In the genomic region with DNA sequence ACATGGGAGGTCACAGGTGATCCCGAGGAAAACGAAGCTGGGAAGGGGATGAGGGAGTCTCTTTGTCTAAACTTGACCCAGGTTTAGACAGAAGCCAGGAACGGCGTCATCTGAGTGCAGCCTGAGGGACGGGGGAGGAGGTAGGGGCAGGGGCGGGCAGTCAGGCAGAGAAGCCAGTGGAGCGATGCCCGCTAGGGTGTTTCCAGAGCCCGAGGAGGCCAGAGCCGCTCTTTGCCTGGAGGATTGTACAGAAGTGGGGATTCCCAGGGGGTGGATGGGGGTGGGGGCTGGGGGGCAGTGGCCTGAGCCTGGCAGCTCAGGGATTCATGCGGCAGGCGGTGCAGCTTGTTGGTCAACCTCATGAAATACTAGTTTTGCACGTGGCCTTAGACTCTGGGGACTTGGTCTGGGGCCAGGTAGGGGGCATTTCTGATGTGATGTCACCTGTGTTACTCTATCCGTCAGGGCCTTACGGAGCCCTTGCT, we compare ENCODE assay signal across 9 cellular contexts. TPM values are rescaled to one million over a fixed set of nuclear protein-coding genes. Genes with fewer than 3 reads are reported as not detected.
DNase-seq lines count a peak whose midpoint lies in the region; ATAC-seq, FAIRE-seq and TF ChIP-seq lines count a peak whose summit lies in the region.
"Had no signal": no experiment of that assay in that cellular context is flagged by ENCODE, and none has a peak within 500 bp of the region (broad histone marks: within the 10 kb centered on the region; RNA-seq: fewer than 3 reads in every experiment).

No MANE protein-coding gene starts in this region.

- H3K27ac ChIP-seq in K562 (ENCODE audit: extremely low read depth, low read depth, low read length) (peak overlapping the region; percentile 53; the same call in 2 of the 3 replicates), gastrocnemius medialis (peak overlapping the region; percentile 87 to 98 (median 95)), hepatocyte (no peak overlapping the region)
- H3K27ac ChIP-seq: SK-N-MC had no signal

- no peak for FAIRE-seq in K562 (lab: Jason Lieb, UNC)

- no peaks in the 10 kb centered on the region for H3K9me3 ChIP-seq in K562 (replicated peaks; ENCODE audit: control insufficient read depth, insufficient read depth, low read depth, low read length)
- no peaks in the 10 kb centered on the region for H3K9me3 ChIP-seq in gastrocnemius medialis
- H3K9me3 ChIP-seq in hepatocyte (ENCODE audit: low read depth) = no peaks in the 10 kb centered on the region

- H4K20me1 ChIP-seq in K562 (replicated peaks; ENCODE audit: control insufficient read depth, insufficient read depth, low read length) (no peaks in the 10 kb centered on the region), hepatocyte (ENCODE audit: insufficient read depth, poor library complexity, severe bottlenecking) (no peaks in the 10 kb centered on the region)

- no peak for DNase-seq in K562 (ENCODE audit: extremely low read depth in 1 of 4, low spot score in 3 of 4)
- peak in 1 of 2 donors; percentile 31 for DNase-seq in gastrocnemius medialis
- no peak for DNase-seq in NCI-H345 (lab: John Stamatoyannopoulos, UW)
- DNase-seq in hepatocyte (ENCODE audit: low spot score) = no peak
- no peak for DNase-seq in DMS79 treated with DMSO at 0.1 percent for 48 hours (lab: John Stamatoyannopoulos, UW)

- in situ Hi-C loops in K562 (cut with MboI) = no loop called here
- in situ Hi-C loops in gastrocnemius medialis (cut with MboI; ENCODE audit: low sequenced_read_pairs in 4 of 4) = no loop called here

- H3K4me3 ChIP-seq in K562 = no peak overlapping the region
- peak overlapping the region; percentile 33 to 56 (median 49) for H3K4me3 ChIP-seq in gastrocnemius medialis
- H3K4me3 ChIP-seq in hepatocyte = no peak overlapping the region
- H3K4me3 ChIP-seq: SK-N-MC had no signal

- TF ChIP-seq POLR2A in K562 (conservative IDR thresholded peaks at IDR 0.05) (no peak), gastrocnemius medialis (IDR thresholded peaks at IDR 0.05) (no peak)

- CTCF ChIA-PET in K562 (lab: Yijun Ruan, JAX; ENCODE audit: low intra/inter-chr PET ratio) = no interaction called here

- no TSS peak for BruUV-seq in K562 (replicated peaks; lab: Mats Ljungman, UMichigan)

- peak overlapping the region in 1 of 2 experiments; percentile 91; a peak in 1 of 4 replicates for H3K9ac ChIP-seq in K562 (ENCODE audit: insufficient read depth in 1 of 2, low read depth in 2 of 2, low read length in 2 of 2)

- 90% methylated on average over 14 of the region's 15 CpGs for WGBS in K562 (ENCODE audit: insufficient coverage, low coverage, missing lambda C conversion rate)
- 90% methylated on average over 9 of the region's 15 CpGs for WGBS in hepatocyte (ENCODE audit: low lambda C conversion rate, missing lambda C conversion rate)

- peak; percentile 39 for ATAC-seq in GM19023 (IDR thresholded peaks at IDR 0.05; ENCODE audit: unreplicated experiment)
- peak; percentile 23 for ATAC-seq in HG02885 (IDR thresholded peaks at IDR 0.05; ENCODE audit: poor library complexity, unreplicated experiment)
- ATAC-seq in K562 = no peak
- ATAC-seq in gastrocnemius medialis = peak in 1 of 2 donors; percentile 17
- ATAC-seq in GM21737 (IDR thresholded peaks at IDR 0.05; ENCODE audit: unreplicated experiment) = no peak

- no peak for TF ChIP-seq EP300 in K562 (IDR thresholded peaks at IDR 0.05; ENCODE audit: low read length)

- TF ChIP-seq CTCF in K562 (IDR thresholded peaks at IDR 0.05 in 2 of 3, conservative IDR thresholded peaks at IDR 0.05 in 1 of 3; ENCODE audit: insufficient read depth in 2 of 3, low read depth in 1 of 3, low read length in 3 of 3) = no peak
- TF ChIP-seq CTCF in gastrocnemius medialis (IDR thresholded peaks at IDR 0.05 in 4 of 5, conservative IDR thresholded peaks at IDR 0.05 in 1 of 5) = no peak
- TF ChIP-seq CTCF in hepatocyte (IDR thresholded peaks at IDR 0.05; ENCODE audit: poor library complexity) = no peak

- POLR2A ChIA-PET in K562 (lab: Yijun Ruan, JAX) = interaction anchor here (0.6 to 1.7 kb wide), 2 partner anchors 58 to 161 kb away, joined by 3 to 5 read pairs; a partner anchor contains a TSS

- intact Hi-C loops in K562 (cut with micrococcal nuclease) (no loop called here), gastrocnemius medialis (cut with DNase I; ENCODE audit: low total_unique reads) (loop anchor here (1.0 to 5.0 kb wide), 3 partner anchors 27 to 359 kb away; no protein-coding TSS in a partner anchor)

- H3K79me2 ChIP-seq in K562 (ENCODE audit: control insufficient read depth, insufficient read depth, low read length) = no peaks in the 10 kb centered on the region
- no peaks in the 10 kb centered on the region for H3K79me2 ChIP-seq in hepatocyte

- no peak for TF ChIP-seq RAD21 in K562 (CRISPR knock-in tag; conservative IDR thresholded peaks at IDR 0.05 in 1 of 2, IDR thresholded peaks at IDR 0.05 in 1 of 2)

- no peaks in the 10 kb centered on the region for H3K9me2 ChIP-seq in hepatocyte (replicated peaks; ENCODE audit: insufficient read depth)

- H3K4me1 ChIP-seq in K562 (replicated peaks in 1 of 2; ENCODE audit: control insufficient read depth in 2 of 2, insufficient read depth in 2 of 2, low read length in 2 of 2) (peaks cover 12 to 20% of the 10 kb centered on the region in 2 experiments; a peak in 4 of 5 replicates), gastrocnemius medialis (peaks cover 33 to 44% of the 10 kb centered on the region in 2 donors), hepatocyte (ENCODE audit: insufficient read depth) (no peaks in the 10 kb centered on the region)

- no peaks in the 10 kb centered on the region for H3K27me3 ChIP-seq in K562 (ENCODE audit: control insufficient read depth in 2 of 2, insufficient read depth in 2 of 2, low read length in 2 of 2)
- no peaks in the 10 kb centered on the region for H3K27me3 ChIP-seq in gastrocnemius medialis
- H3K27me3 ChIP-seq in hepatocyte = no peaks in the 10 kb centered on the region

- no peaks in the 10 kb centered on the region for H3K9me1 ChIP-seq in K562 (ENCODE audit: control insufficient read depth, insufficient read depth, low read length)

- H3K4me2 ChIP-seq in K562 (ENCODE audit: insufficient read depth, low read length) (peak overlapping the region; percentile 58; the same call in 1 of the 2 replicates), hepatocyte (no peak overlapping the region)

- H3K36me3 ChIP-seq in K562 (ENCODE audit: control insufficient read depth, insufficient read depth, low read length) = no peaks in the 10 kb centered on the region
- no peaks in the 10 kb centered on the region for H3K36me3 ChIP-seq in gastrocnemius medialis
- H3K36me3 ChIP-seq in hepatocyte (replicated peaks; ENCODE audit: insufficient read depth, low read depth) = no peaks in the 10 kb centered on the region

- peak overlapping the region; percentile 85 for H2AFZ ChIP-seq in K562 (ENCODE audit: low read depth, low read length)
- no peak overlapping the region for H2AFZ ChIP-seq in hepatocyte

TF ChIP-seq in K562, 482 proteins besides CTCF, POLR2A, EP300 and RAD21:
- TF ChIP-seq U2AF2 (optimal IDR thresholded peaks at IDR 0.05; ENCODE audit: low read depth, low read length) (no peak), ZNF311 (CRISPR knock-in tag; IDR thresholded peaks at IDR 0.05) (no peak), BRF1 (IDR thresholded peaks at IDR 0.05; ENCODE audit: borderline replicate concordance, extremely low read depth, insufficient read length) (no peak), BRCA1 (IDR thresholded peaks at IDR 0.05) (no peak), BRCA1 (CRISPR knock-in tag; IDR thresholded peaks at IDR 0.05) (no peak)

RNA-seq across cellular contexts. Expression of a gene that starts 58.4 kb away (rescaled TPM):
- 83.0 and 125 TPM in 2 replicates for total RNA-seq in K562 (2011; cell fraction: chromatin; rRNA removed; ENCODE audit: low replicate concordance)
- total RNA-seq in K562 (2011; cell fraction: nucleolus; rRNA removed) = 43.8 and 49.2 TPM in 2 replicates
- 74.2 and 88.2 TPM in 2 replicates for total RNA-seq in K562 (2011; cell fraction: nucleoplasm; rRNA removed)
- total RNA-seq in K562 (2014; rRNA removed) (41.4 and 54.7 TPM in 2 replicates), K562 (2014; rRNA removed; fragmentation: Illumina TruSeq; extraction: Trizol) (42.1 and 43.7 TPM in 2 replicates), K562 (2015; rRNA removed; fragmentation: Illumina TruSeq; extraction: Trizol) (44.8 and 46.3 TPM in 2 replicates), K562 (2021) (41.3 and 41.8 TPM in 2 replicates), gastrocnemius medialis (10 to 100 TPM; 57.6 to 82.7 (median 75.4) TPM), hepatocyte (74.5 and 75.8 TPM in 2 replicates)
- polyA plus RNA-seq in K562 (2011; rRNA removed) (40.0 and 48.7 TPM in 2 replicates), K562 (2014; fragmentation: Illumina TruSeq; extraction: Trizol) (41.4 and 44.9 TPM in 2 replicates), K562 (2014; fragmentation: Nextera tagmentation; extraction: Ambion mirVana) (10 to 100 TPM; 32.8 to 42.2 TPM), K562 (2014; rRNA removed) (48.2 and 49.7 TPM in 2 replicates), hepatocyte (43.7 and 49.5 TPM in 2 replicates)
- polyA plus RNA-seq in K562 (2011; cell fraction: cytosol; rRNA removed) = 36.5 and 40.9 TPM in 2 replicates
- 30.1 and 32.3 TPM in 2 replicates for polyA plus RNA-seq in K562 (2011; cell fraction: nucleus; rRNA removed)
- polyA plus RNA-seq in K562 (2012) = 39.9 and 53.5 TPM in 2 replicates
- 42.6 and 46.0 TPM in 2 replicates for polyA minus RNA-seq in K562 (2011; rRNA and poly(A)+ RNA removed)
- polyA minus RNA-seq in K562 (2011; cell fraction: cytosol; rRNA and poly(A)+ RNA removed) = 25.9 and 26.8 TPM in 2 replicates
- 27.2 and 34.8 TPM in 2 replicates for polyA minus RNA-seq in K562 (2011; cell fraction: nucleus; rRNA and poly(A)+ RNA removed)

Comparison
In these comparisons a context has a peak if more than half of its experiments do, and no peak if none do; other contexts are left out.
1. ATAC-seq: peak in GM19023 (single experiment) and HG02885 (single experiment); none in K562 (single experiment) and GM21737 (single experiment).
2. H3K4me3 ChIP-seq: peak in gastrocnemius medialis (4 of 4); none in K562 (single experiment) and hepatocyte (single experiment).